Comparison of ENCODE assay signal across 23 cellular contexts in the genomic region with DNA sequence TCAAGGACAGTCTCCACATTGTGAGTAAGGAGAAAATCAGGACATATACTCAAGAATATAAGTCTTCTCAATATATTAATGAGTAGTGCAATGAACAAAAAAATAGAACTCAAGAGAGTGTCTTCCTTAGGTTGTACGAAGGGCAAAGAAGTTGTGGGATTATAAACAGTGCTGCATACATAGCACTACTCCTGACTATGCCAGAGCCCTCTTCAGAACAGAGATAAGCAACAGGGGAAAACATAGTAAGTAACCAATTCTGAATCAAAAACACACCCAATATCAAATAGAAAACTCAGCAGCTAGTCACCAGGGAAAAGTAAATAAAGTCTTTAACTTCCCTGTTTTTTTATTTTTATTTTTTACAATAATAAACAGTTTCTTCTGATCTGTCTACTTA.
"Had no signal": no experiment of that assay in that cellular context is flagged by ENCODE, and none has a peak within 500 bp of the region (broad histone marks: within the 10 kb centered on the region; RNA-seq: fewer than 3 reads in every experiment).

No MANE protein-coding gene starts in this region.

- H3K9me3 Mint-ChIP-seq: activated naive CD4-positive, alpha-beta T cell treated with anti-CD3 and anti-CD28 coated beads, Interleukin-2, amount 50 U/mL, for 72 hours; activated T-helper 2 cell treated with anti-CD3 and anti-CD28 coated beads, Interferon-gamma antibody, Interleukin-2, Interleukin-4, amounts not matched to agents 10 μg/mL and 5 μg/mL and 100 μg/mL, durations not matched to agents 14 hours and 24 hours and 36 hours; immature natural killer cell; natural killer cell had no signal

- H3K4me3 Mint-ChIP-seq: activated CD4-positive, alpha-beta T cell treated with anti-CD3 and anti-CD28 coated beads for 36 hours; activated CD8-positive, alpha-beta memory T cell treated with anti-CD3 and anti-CD28 coated beads, Interleukin-2, amount 10 ng/mL, durations not matched to agents 7 days and 5 days; activated CD8-positive, alpha-beta T cell treated with anti-CD3 and anti-CD28 coated beads, Interleukin-2, amount 10 ng/mL, durations not matched to agents 7 days and 5 days; immature natural killer cell; natural killer cell had no signal

- ATAC-seq: activated CD4-positive, alpha-beta T cell treated with anti-CD3 and anti-CD28 coated beads for 36 hours; activated CD8-positive, alpha-beta memory T cell treated with anti-CD3 and anti-CD28 coated beads, Interleukin-2, amount 10 ng/mL, durations not matched to agents 7 days and 5 days; activated CD8-positive, alpha-beta T cell treated with anti-CD3 and anti-CD28 coated beads, Interleukin-2, amount 10 ng/mL, durations not matched to agents 7 days and 5 days; activated naive CD4-positive, alpha-beta T cell treated with anti-CD3 and anti-CD28 coated beads, Interleukin-2, amount 50 U/mL, for 72 hours; gastroesophageal sphincter; left colon; natural killer cell had no signal

- H3K9me3 ChIP-seq: colonic mucosa, gastroesophageal sphincter, lower lobe of right lung, right lobe of liver, thyroid gland had no signal

- H3K27ac ChIP-seq: colonic mucosa, gastroesophageal sphincter, lower lobe of right lung, right lobe of liver, thyroid gland had no signal

- FAIRE-seq: kidney had no signal

- H3K27ac Mint-ChIP-seq: activated CD4-positive, alpha-beta T cell treated with anti-CD3 and anti-CD28 coated beads for 36 hours; activated CD8-positive, alpha-beta memory T cell treated with anti-CD3 and anti-CD28 coated beads, Interleukin-2, amount 10 ng/mL, durations not matched to agents 7 days and 5 days; activated CD8-positive, alpha-beta T cell treated with anti-CD3 and anti-CD28 coated beads, Interleukin-2, amount 10 ng/mL, durations not matched to agents 7 days and 5 days; activated naive CD4-positive, alpha-beta T cell treated with anti-CD3 and anti-CD28 coated beads, Interleukin-2, amount 50 U/mL, for 72 hours; activated T-helper 2 cell treated with anti-CD3 and anti-CD28 coated beads, Interferon-gamma antibody, Interleukin-2, Interleukin-4, amounts not matched to agents 10 μg/mL and 5 μg/mL and 100 μg/mL, durations not matched to agents 14 hours and 24 hours and 36 hours; immature natural killer cell; natural killer cell had no signal

- H3K27me3 Mint-ChIP-seq: activated CD4-positive, alpha-beta T cell treated with anti-CD3 and anti-CD28 coated beads for 36 hours; activated CD8-positive, alpha-beta memory T cell treated with anti-CD3 and anti-CD28 coated beads, Interleukin-2, amount 10 ng/mL, durations not matched to agents 7 days and 5 days had no signal

- DNase-seq: activated CD4-positive, alpha-beta T cell treated with anti-CD3 and anti-CD28 coated beads for 36 hours; activated CD4-positive, CD25-positive, alpha-beta regulatory T cell; activated CD8-positive, alpha-beta memory T cell treated with anti-CD3 and anti-CD28 coated beads, Interleukin-2, amount 10 ng/mL, durations not matched to agents 7 days and 5 days; activated CD8-positive, alpha-beta T cell treated with anti-CD3 and anti-CD28 coated beads, Interleukin-2, amount 10 ng/mL, durations not matched to agents 7 days and 5 days; activated T-cell treated with anti-CD3 and anti-CD28 coated beads, Interleukin-2, amount 50 U/mL, for 48 hours; cerebellar nuclear complex; colonic mucosa; effector memory CD4-positive, alpha-beta T cell; immature natural killer cell; kidney; left colon; lower lobe of right lung; mesenchymal stem cell; natural killer cell; right lobe of liver; stimulated activated CD4-positive, alpha-beta T cell treated with anti-CD3 and anti-CD28 coated beads, Interleukin-2, amount 100 ng/mL, for 48 hours; stimulated activated naive CD4-positive, alpha-beta T cell treated with Interleukin-2 at 50 U/mL for 16 hours; substantia nigra; T-helper 1 cell; thyroid gland had no signal

- H3K36me3 Mint-ChIP-seq: activated naive CD4-positive, alpha-beta T cell treated with anti-CD3 and anti-CD28 coated beads, Interleukin-2, amount 50 U/mL, for 72 hours; natural killer cell had no signal

- H3K4me3 ChIP-seq: colonic mucosa, gastroesophageal sphincter, lower lobe of right lung, right lobe of liver, thyroid gland had no signal

- H3K27me3 ChIP-seq: colonic mucosa, gastroesophageal sphincter, right lobe of liver, thyroid gland had no signal

- H3K36me3 ChIP-seq: colonic mucosa, gastroesophageal sphincter, lower lobe of right lung, right lobe of liver, thyroid gland had no signal
